ENCODE assay signal across 13 cellular contexts in genomic region chr21:29267666-29268065, GRCh38. TPM values are rescaled to one million over a fixed set of nuclear protein-coding genes. Genes with fewer than 3 reads are reported as not detected.
DNase-seq lines count a peak whose midpoint lies in the region; ATAC-seq and TF ChIP-seq lines count a peak whose summit lies in the region.
"Had no signal": no experiment of that assay in that cellular context is flagged by ENCODE, and none has a peak within 500 bp of the region (broad histone marks: within the 10 kb centered on the region; RNA-seq: fewer than 3 reads in every experiment).

No MANE protein-coding gene starts in this region.

- H3K9me3 Mint-ChIP-seq in MCF 10A (ENCODE audit: unreplicated experiment): no peaks in the 10 kb centered on the region
- H3K9me3 Mint-ChIP-seq: CD4-positive, alpha-beta memory T cell had no signal

- in situ Hi-C loops in mammary epithelial cell (cut with MboI; ENCODE audit: low sequenced_read_pairs in 2 of 2): no loop called here

- no peak for ATAC-seq in T-helper 17 cell
- peak; percentile 73 for ATAC-seq in left colon
- no peak for ATAC-seq in HG03439 (IDR thresholded peaks at IDR 0.05; ENCODE audit: unreplicated experiment)
- ATAC-seq in GM19397 (IDR thresholded peaks at IDR 0.05; ENCODE audit: unreplicated experiment): no peak

- no TSS peak for BruUV-seq in MCF 10A (replicated peaks; lab: Mats Ljungman, UMichigan)
- no TSS peak for BruUV-seq in mammary epithelial cell (replicated peaks; lab: Mats Ljungman, UMichigan)

- no peak overlapping the region for H3K4me2 ChIP-seq in mammary epithelial cell (ENCODE audit: insufficient read depth, low read depth, low read length)

- H3K79me2 ChIP-seq in mammary epithelial cell (ENCODE audit: insufficient read depth, low read length): no peaks in the 10 kb centered on the region

- H3K27me3 Mint-ChIP-seq in MCF 10A (ENCODE audit: insufficient read depth, unreplicated experiment) (no peaks in the 10 kb centered on the region), T-helper 17 cell (peaks cover 2% of the 10 kb centered on the region)

- H3K4me1 ChIP-seq in mammary epithelial cell (ENCODE audit: insufficient read depth, low read length): peaks cover 11% of the 10 kb centered on the region
- H3K4me1 ChIP-seq: BE2C, HAP-1 had no signal

- intact Hi-C loops in MCF 10A (cut with micrococcal nuclease): no loop called here
- intact Hi-C loops in mammary epithelial cell (cut with micrococcal nuclease): no loop called here
- intact Hi-C loops in left colon (cut with DNase I, micrococcal nuclease): no loop called here

- H3K36me3 Mint-ChIP-seq in MCF 10A (ENCODE audit: insufficient read depth, unreplicated experiment) (no peaks in the 10 kb centered on the region), T-helper 17 cell (ENCODE audit: low read depth) (no peaks in the 10 kb centered on the region)
- H3K36me3 Mint-ChIP-seq: CD4-positive, alpha-beta memory T cell had no signal

- H2AFZ ChIP-seq in mammary epithelial cell (ENCODE audit: low read depth, low read length): no peak overlapping the region

- peaks cover 7% of the 10 kb centered on the region for H3K4me1 Mint-ChIP-seq in MCF 10A (ENCODE audit: insufficient read depth, unreplicated experiment)
- peaks cover 2% of the 10 kb centered on the region for H3K4me1 Mint-ChIP-seq in T-helper 17 cell

- no peaks in the 10 kb centered on the region for H3K36me3 ChIP-seq in mammary epithelial cell (ENCODE audit: insufficient read depth, low read length)
- H3K36me3 ChIP-seq: BE2C, HAP-1 had no signal

- no peaks in the 10 kb centered on the region for H3K27me3 ChIP-seq in mammary epithelial cell (ENCODE audit: insufficient read depth, low read length)
- H3K27me3 ChIP-seq: BE2C had no signal

- DNase-seq in MCF 10A (ENCODE audit: unreplicated experiment) (no peak), mammary epithelial cell (no peak), T-helper 17 cell (no peak), left colon (no peak), RWPE1 (ENCODE audit: low spot score) (no peak)
- DNase-seq: BE2C; CD4-positive, alpha-beta memory T cell; DMS79 had no signal

- H3K4me3 ChIP-seq in mammary epithelial cell (replicated peaks in 1 of 3; ENCODE audit: insufficient read depth in 1 of 3, low read depth in 2 of 3, low read length in 3 of 3): no peak overlapping the region
- H3K4me3 ChIP-seq: GM12878, HAP-1 had no signal

- CTCF ChIA-PET in MCF 10A (lab: Yijun Ruan, JAX) (interaction anchor here (0.7 to 1.8 kb wide), 7 partner anchors 16 to 176 kb away, joined by 3 to 6 read pairs (median 5); no protein-coding TSS in a partner anchor), mammary epithelial cell (lab: Charles Lee; ENCODE audit: low non-redundant PET) (no interaction called here), RWPE1 (lab: Yijun Ruan, JAX) (no interaction called here)

- H3K27ac Mint-ChIP-seq in MCF 10A (ENCODE audit: low read depth, unreplicated experiment) (peak overlapping the region; percentile 35), T-helper 17 cell (peak overlapping the region; percentile 75)
- H3K27ac Mint-ChIP-seq: CD4-positive, alpha-beta memory T cell had no signal

- TF ChIP-seq CTCF in MCF 10A (IDR thresholded peaks at IDR 0.05; ENCODE audit: unreplicated experiment) (no peak), mammary epithelial cell (conservative IDR thresholded peaks at IDR 0.05 in 1 of 2, IDR thresholded peaks at IDR 0.05 in 1 of 2; ENCODE audit: extremely low read depth in 1 of 2, insufficient read depth in 1 of 2, low read depth in 1 of 2, low read length in 2 of 2) (no peak), RWPE1 (conservative IDR thresholded peaks at IDR 0.05; ENCODE audit: low read depth) (no peak)

- H3K27ac ChIP-seq in mammary epithelial cell (ENCODE audit: insufficient read depth, low read depth, low read length) (no peak overlapping the region), RWPE1 (no peak overlapping the region)
- H3K27ac ChIP-seq: C4-2B had no signal

- no peak overlapping the region for H3K9ac ChIP-seq in mammary epithelial cell (ENCODE audit: insufficient read depth, low read length)

- dilution Hi-C loops in mammary epithelial cell (cut with HindIII; ENCODE audit: low sequenced_read_pairs): no loop called here

- H3K9me3 ChIP-seq in mammary epithelial cell (replicated peaks; ENCODE audit: insufficient read depth, low read length) (no peaks in the 10 kb centered on the region), T-helper 17 cell (ENCODE audit: control insufficient read depth, low read length, poor library complexity, severe bottlenecking) (no peaks in the 10 kb centered on the region)
- H3K9me3 ChIP-seq: BE2C, HAP-1 had no signal

- no peaks in the 10 kb centered on the region for H4K20me1 ChIP-seq in mammary epithelial cell (ENCODE audit: insufficient read depth, low read length)

- H3K4me3 Mint-ChIP-seq in MCF 10A (ENCODE audit: unreplicated experiment): no peak overlapping the region
- no peak overlapping the region for H3K4me3 Mint-ChIP-seq in T-helper 17 cell
- H3K4me3 Mint-ChIP-seq: CD4-positive, alpha-beta memory T cell had no signal

- POLR2A ChIA-PET in MCF 10A (lab: Yijun Ruan, JAX): interaction anchor here (0.9 to 1.4 kb wide), 2 partner anchors 21 to 86 kb away, joined by 4 to 5 read pairs; no protein-coding TSS in a partner anchor
- POLR2A ChIA-PET in RWPE1 (lab: Yijun Ruan, JAX; ENCODE audit: low non-redundant PET): no interaction called here

RNA-seq across cellular contexts. Expression of gene BACH1, which starts 31.1 kb away (rescaled TPM):
- total RNA-seq in MCF 10A (2022) (69.3 and 76.6 TPM in 2 replicates), mammary epithelial cell (10 to 100 TPM; 38.8 to 45.7 TPM), T-helper 17 cell (10 to 100 TPM; 55.6 to 64.2 TPM), left colon (10 to 100 TPM; 38.5 to 63.8 TPM)
- polyA plus RNA-seq in mammary epithelial cell: 13.7 TPM
- polyA minus RNA-seq in mammary epithelial cell: 98.6 TPM
